20 cellular contexts compared by ENCODE assay signal in genomic region chr20:52649727-52650126, GRCh38.
DNase-seq lines count a peak whose midpoint lies in the region; ATAC-seq and TF ChIP-seq lines count a peak whose summit lies in the region.
"Had no signal": no experiment of that assay in that cellular context is flagged by ENCODE, and none has a peak within 500 bp of the region (broad histone marks: within the 10 kb centered on the region; RNA-seq: fewer than 3 reads in every experiment).

No MANE protein-coding gene starts in this region.

- TF ChIP-seq CTCF in IMR-90 (conservative IDR thresholded peaks at IDR 0.05; ENCODE audit: low read depth, low read length) (no peak), epithelial cell of esophagus (IDR thresholded peaks at IDR 0.05; ENCODE audit: insufficient read depth, low read depth, low read length, missing control alignments) (no peak)

- no peaks in the 10 kb centered on the region for H3K4me1 ChIP-seq in IMR-90 (ENCODE audit: control insufficient read depth, insufficient read depth, low read length)

- H3K27me3 ChIP-seq in IMR-90 (ENCODE audit: control insufficient read depth, insufficient read depth, low read length), result no peaks in the 10 kb centered on the region

- TF ChIP-seq POLR2A in IMR-90 (IDR thresholded peaks at IDR 0.05; ENCODE audit: low read depth, low read length), result no peak

- H2BK15ac ChIP-seq in IMR-90 (ENCODE audit: low read depth, low read length), result no peak overlapping the region

- H2BK5ac ChIP-seq in IMR-90 (ENCODE audit: low read depth, low read length, poor library complexity, severe bottlenecking), result no peak overlapping the region

- H3K79me1 ChIP-seq in IMR-90 (ENCODE audit: low read depth in 1 of 2, low read length in 2 of 2), result no peaks in the 10 kb centered on the region

- H3K4me3 ChIP-seq in IMR-90 (ENCODE audit: insufficient read depth, low read depth, low read length), result no peak overlapping the region
- no peak overlapping the region for H3K4me3 ChIP-seq in epithelial cell of esophagus (ENCODE audit: low read length)

- H2AFZ ChIP-seq in IMR-90 (replicated peaks; ENCODE audit: low read length, poor library complexity), result no peak overlapping the region

- no peak overlapping the region for H3K56ac ChIP-seq in IMR-90 (ENCODE audit: extremely low read depth, insufficient read depth, low read length)

- H3K23ac ChIP-seq in IMR-90 (ENCODE audit: low read depth, low read length), result no peak overlapping the region

- H3K4ac ChIP-seq in IMR-90 (ENCODE audit: low read depth, low read length), result no peak overlapping the region

- no peak overlapping the region for H3K14ac ChIP-seq in IMR-90 (replicated peaks; ENCODE audit: low read depth, low read length)

- no peaks in the 10 kb centered on the region for H3K36me3 Mint-ChIP-seq in stimulated activated effector memory CD8-positive, alpha-beta T cell treated with anti-CD3 and anti-CD28 coated beads, Interleukin-12 subunit alpha, Interleukin-12 subunit beta, amount 100 ng/mL, for 72 hours

- CTCF ChIA-PET in IMR-90 (lab: Yijun Ruan, JAX), result no interaction called here

- no peak overlapping the region for H3K4me2 ChIP-seq in IMR-90 (ENCODE audit: low read depth, low read length)

- H3K4me1 Mint-ChIP-seq in stimulated activated effector memory CD8-positive, alpha-beta T cell treated with anti-CD3 and anti-CD28 coated beads, Interleukin-12 subunit alpha, Interleukin-12 subunit beta, amount 100 ng/mL, for 72 hours, result no peaks in the 10 kb centered on the region

- dilution Hi-C loops in IMR-90 (cut with HindIII; ENCODE audit: low sequenced_read_pairs, unreplicated experiment), result no loop called here

- no peak for TF ChIP-seq RAD21 in IMR-90 (IDR thresholded peaks at IDR 0.05; ENCODE audit: low read length)

- H3K36me3 ChIP-seq in IMR-90 (ENCODE audit: control insufficient read depth, insufficient read depth, low read length), result no peaks in the 10 kb centered on the region

- no TSS peak for BruUV-seq in IMR-90 (replicated peaks; lab: Mats Ljungman, UMichigan)

- H3K9ac ChIP-seq in IMR-90 (ENCODE audit: low read depth, low read length), result no peak overlapping the region

- no peak overlapping the region for H3K18ac ChIP-seq in IMR-90 (ENCODE audit: low read depth, low read length)

- H3K9me3 Mint-ChIP-seq in stimulated activated effector memory CD8-positive, alpha-beta T cell treated with anti-CD3 and anti-CD28 coated beads, Interleukin-12 subunit alpha, Interleukin-12 subunit beta, amount 100 ng/mL, for 72 hours, result no peaks in the 10 kb centered on the region

- intact Hi-C loops in IMR-90 (cut with micrococcal nuclease), result no loop called here

- no peaks in the 10 kb centered on the region for H4K20me1 ChIP-seq in IMR-90 (ENCODE audit: insufficient read depth, low read length)

- H3K27ac Mint-ChIP-seq in stimulated activated effector memory CD8-positive, alpha-beta T cell treated with anti-CD3 and anti-CD28 coated beads, Interleukin-12 subunit alpha, Interleukin-12 subunit beta, amount 100 ng/mL, for 72 hours, result no peak overlapping the region

- H3K27ac ChIP-seq in IMR-90 (ENCODE audit: insufficient read depth, low read length), result no peak overlapping the region
- H3K27ac ChIP-seq: C4-2B had no signal

- DNase-seq in IMR-90 (no peak), NCI-H2029 (lab: John Stamatoyannopoulos, UW) (peak; percentile 84), NCI-H345 treated with DMSO at 0.1 percent for 48 hours (lab: John Stamatoyannopoulos, UW; ENCODE audit: unreplicated experiment) (peak; percentile 76), epithelial cell of esophagus (ENCODE audit: low read depth) (peak; percentile 80), GDM1 (lab: John Stamatoyannopoulos, UW) (no peak), Kasumi-1 (lab: John Stamatoyannopoulos, UW) (no peak)
- no peak for DNase-seq in stimulated activated effector memory CD8-positive, alpha-beta T cell treated with anti-CD3 and anti-CD28 coated beads, Interleukin-12 subunit alpha, Interleukin-12 subunit beta, amount 100 ng/mL, for 72 hours (ENCODE audit: low spot score in 2 of 2)
- DNase-seq: ACHN, GOT3, KBM-7, NCI-H1436, NCI-H1930, NCI-H446, NCI-H748 treated with DMSO at 0.1 percent for 48 hours, PC-3, RPMI8226, SW 1271, T-helper 2 cell had no signal

- H4K5ac ChIP-seq in IMR-90 (ENCODE audit: low read depth, low read length), result no peak overlapping the region

- POLR2A ChIA-PET in IMR-90 (lab: Charles Lee; ENCODE audit: unreplicated experiment), result no interaction called here

- H3K9me1 ChIP-seq in IMR-90 (ENCODE audit: insufficient read depth, low read length), result no peaks in the 10 kb centered on the region

- H2AK9ac ChIP-seq in IMR-90 (replicated peaks; ENCODE audit: low read depth, low read length, poor library complexity), result no peak overlapping the region

- in situ Hi-C loops in IMR-90 (cut with MboI; ENCODE audit: low sequenced_read_pairs), result no loop called here

- H2AK5ac ChIP-seq in IMR-90 (ENCODE audit: low read depth, low read length), result no peak overlapping the region

- H4K91ac ChIP-seq in IMR-90 (ENCODE audit: insufficient read depth, low read depth, low read length), result no peak overlapping the region

- no peak overlapping the region for H2BK120ac ChIP-seq in IMR-90 (ENCODE audit: low read depth, low read length)

- no peak overlapping the region for H2BK20ac ChIP-seq in IMR-90 (ENCODE audit: low read depth, low read length)

- no peaks in the 10 kb centered on the region; the same call in 1 of the 2 replicates for H3K9me3 ChIP-seq in IMR-90 (ENCODE audit: control insufficient read depth, insufficient read depth, low read length)

- ATAC-seq in IMR-90 (ENCODE audit: low read depth) (no peak), GM21529 (IDR thresholded peaks at IDR 0.05; ENCODE audit: unreplicated experiment) (no peak)
- no peak for ATAC-seq in stimulated activated effector memory CD8-positive, alpha-beta T cell treated with anti-CD3 and anti-CD28 coated beads, Interleukin-12 subunit alpha, Interleukin-12 subunit beta, amount 100 ng/mL, for 72 hours
- ATAC-seq: PC-3 had no signal

- H3K4me3 Mint-ChIP-seq in stimulated activated effector memory CD8-positive, alpha-beta T cell treated with anti-CD3 and anti-CD28 coated beads, Interleukin-12 subunit alpha, Interleukin-12 subunit beta, amount 100 ng/mL, for 72 hours, result no peak overlapping the region

- no peak overlapping the region for H4K8ac ChIP-seq in IMR-90 (ENCODE audit: low read depth in 2 of 2, low read length in 2 of 2)

TF ChIP-seq in IMR-90, 13 proteins besides CTCF, POLR2A, EP300 and RAD21:
- TF ChIP-seq FOS (IDR thresholded peaks at IDR 0.05; ENCODE audit: low read depth, low read length), result no peak
- 0 out of 2 replicates have a peak, but pooled peaks have one; percentile 38 for TF ChIP-seq CEBPB (IDR thresholded peaks at IDR 0.05; ENCODE audit: low read depth, low read length)
TF ChIP-seq in IMR-90: peak in this region for 1.

Comparison
In these comparisons a context has a peak if more than half of its experiments do, and no peak if none do; other contexts are left out.
1. DNase-seq: peak in NCI-H2029 (single experiment), NCI-H345 treated with DMSO at 0.1 percent for 48 hours (single experiment) and epithelial cell of esophagus (single experiment); none in IMR-90 (single experiment), stimulated activated effector memory CD8-positive, alpha-beta T cell treated with anti-CD3 and anti-CD28 coated beads, Interleukin-12 subunit alpha, Interleukin-12 subunit beta, amount 100 ng/mL, for 72 hours (0 of 2), GDM1 (single experiment) and Kasumi-1 (0 of 2).